ENCODE assay signal across 11 cellular contexts in the genomic region with DNA sequence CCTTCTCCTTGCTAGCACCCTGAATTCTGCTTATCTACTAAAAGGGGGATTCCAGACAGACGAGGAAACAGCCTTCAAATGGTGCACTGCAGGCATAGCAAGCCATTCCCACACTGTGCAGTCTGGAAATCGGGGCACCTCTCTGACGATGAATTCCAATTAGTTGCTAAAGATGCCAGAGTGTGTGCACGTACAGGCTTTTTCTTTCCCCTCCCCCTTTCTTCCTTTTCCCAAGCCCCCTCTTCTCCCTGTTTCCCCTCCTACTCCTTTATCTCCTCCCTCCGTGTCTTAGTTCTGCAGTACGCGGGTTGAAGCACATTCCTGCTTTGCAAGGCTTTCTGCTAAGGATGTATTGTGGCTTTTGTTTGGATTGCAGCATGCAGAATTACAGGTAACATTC. TPM values are rescaled to one million over a fixed set of nuclear protein-coding genes. Genes with fewer than 3 reads are reported as not detected.
A peak's percentile ranks its signal among the peaks of the same experiment; 100 is the strongest.
DNase-seq lines count a peak whose midpoint lies in the region; TF ChIP-seq lines count a peak whose summit lies in the region.
"Had no signal": no experiment of that assay in that cellular context is flagged by ENCODE, and none has a peak within 500 bp of the region (broad histone marks: within the 10 kb centered on the region; RNA-seq: fewer than 3 reads in every experiment).

GPR21 (plus strand) TSS at position 316 of the 400 bp plus-strand sequence. CDS start 900 bp downstream, outside the sequence.

- peaks cover 62% of the 10 kb centered on the region for H3K4me1 Mint-ChIP-seq in endothelial cell (ENCODE audit: unreplicated experiment)
- peaks cover 14% of the 10 kb centered on the region for H3K4me1 Mint-ChIP-seq in activated naive CD8-positive, alpha-beta T cell treated with anti-CD3 and anti-CD28 coated beads for 36 hours

- no peak within 1 kb of the TSS for H4K91ac ChIP-seq in mesenchymal stem cell (ENCODE audit: low read length)

- H3K9ac ChIP-seq in Loucy (ENCODE audit: low read depth, low read length, poor library complexity, severe bottlenecking) (peak within 1 kb of the TSS; percentile 45), mesenchymal stem cell (ENCODE audit: low read length) (no peak within 1 kb of the TSS)

- H3K9me3 ChIP-seq in Loucy (ENCODE audit: insufficient read depth, low read depth, low read length): no peaks in the 10 kb centered on the region
- no peaks in the 10 kb centered on the region for H3K9me3 ChIP-seq in mesenchymal stem cell (ENCODE audit: control insufficient read depth, low read length)
- no peaks in the 10 kb centered on the region for H3K9me3 ChIP-seq in A673 (ENCODE audit: low read depth, low read length, poor library complexity, severe bottlenecking)

- no peak within 1 kb of the TSS for H2BK15ac ChIP-seq in mesenchymal stem cell (ENCODE audit: low read depth, poor library complexity, severe bottlenecking)

- H3K4me1 ChIP-seq in Loucy (ENCODE audit: insufficient read depth, low read length, poor library complexity, severe bottlenecking) (peaks cover 65% of the 10 kb centered on the region), mesenchymal stem cell (ENCODE audit: control insufficient read depth, insufficient read depth, low read depth, low read length) (no peaks in the 10 kb centered on the region), A673 (ENCODE audit: insufficient read depth, low read length, poor library complexity, severe bottlenecking) (peaks cover 22% of the 10 kb centered on the region)

- DNase-seq in endothelial cell (ENCODE audit: low spot score) (peak; percentile 14), mesenchymal stem cell (no peak), superior temporal gyrus (ENCODE audit: extremely low spot score) (peak; percentile 54), AG20443 (ENCODE audit: low spot score) (no peak), A673 (ENCODE audit: low spot score) (no peak)
- no peak for DNase-seq in activated CD4-positive, CD25-positive, alpha-beta regulatory T cell treated with anti-CD3 and anti-CD28 coated beads, Interleukin-2, amount 50 U/mL, for 72 hours
- DNase-seq in activated naive CD8-positive, alpha-beta T cell treated with anti-CD3 and anti-CD28 coated beads for 36 hours: no peak
- DNase-seq: NCI-H2171 had no signal

- CTCF ChIA-PET in A673 (lab: Charles Lee): no interaction called here

- peak within 1 kb of the TSS; percentile 92 for H3K4me3 Mint-ChIP-seq in endothelial cell (ENCODE audit: unreplicated experiment)
- H3K4me3 Mint-ChIP-seq in activated naive CD8-positive, alpha-beta T cell treated with anti-CD3 and anti-CD28 coated beads for 36 hours: no peak within 1 kb of the TSS
- H3K4me3 Mint-ChIP-seq: activated naive CD8-positive, alpha-beta T cell had no signal

- 54% methylated on average over 7 of the region's 7 CpGs for WGBS in mesenchymal stem cell

- H3K27me3 ChIP-seq in Loucy (ENCODE audit: insufficient read depth, low read length, poor library complexity, severe bottlenecking): no peaks in the 10 kb centered on the region
- no peaks in the 10 kb centered on the region for H3K27me3 ChIP-seq in mesenchymal stem cell (ENCODE audit: control insufficient read depth in 1 of 2, insufficient read depth in 1 of 2, low read length in 2 of 2)
- H3K27me3 ChIP-seq in A673 (replicated peaks; ENCODE audit: insufficient read depth, low read depth, low read length, poor library complexity): no peaks in the 10 kb centered on the region

- H3K27ac ChIP-seq in mesenchymal stem cell (ENCODE audit: low read length, poor library complexity, severe bottlenecking) (no peak within 1 kb of the TSS), A673 (ENCODE audit: low read depth, low read length, poor library complexity, severe bottlenecking) (no peak within 1 kb of the TSS)
- H3K27ac ChIP-seq: C4-2B had no signal

- intact Hi-C loops in A673 (cut with micrococcal nuclease; ENCODE audit: unreplicated experiment): no loop called here

- H3K4me2 ChIP-seq in Loucy (ENCODE audit: low read depth, low read length, poor library complexity, severe bottlenecking): peak within 1 kb of the TSS; percentile 42
- H3K4me2 ChIP-seq in mesenchymal stem cell (ENCODE audit: low read length, poor library complexity, severe bottlenecking): no peak within 1 kb of the TSS

- H4K8ac ChIP-seq in mesenchymal stem cell (ENCODE audit: low read length): peak within 1 kb of the TSS; percentile 35

- H3K14ac ChIP-seq in mesenchymal stem cell (ENCODE audit: low read length in 2 of 2): peak within 1 kb of the TSS in 1 of 2 experiments; percentile 18

- H3K18ac ChIP-seq in mesenchymal stem cell (ENCODE audit: low read depth in 1 of 2, low read length in 2 of 2): peak within 1 kb of the TSS in 1 of 2 experiments; percentile 57

- POLR2A ChIA-PET in A673 (lab: Charles Lee; ENCODE audit: low non-redundant PET): interaction anchor here (0.6 kb wide), 1 partner anchor 1912 kb away, joined by 3 read pairs; no protein-coding TSS in a partner anchor

- H3K27ac Mint-ChIP-seq in endothelial cell (ENCODE audit: unreplicated experiment): peak within 1 kb of the TSS; percentile 94
- H3K27ac Mint-ChIP-seq in activated naive CD8-positive, alpha-beta T cell treated with anti-CD3 and anti-CD28 coated beads for 36 hours: no peak within 1 kb of the TSS
- H3K27ac Mint-ChIP-seq: activated naive CD8-positive, alpha-beta T cell had no signal

- peaks cover 9% of the 10 kb centered on the region for H3K27me3 Mint-ChIP-seq in endothelial cell (ENCODE audit: unreplicated experiment)
- H3K27me3 Mint-ChIP-seq in activated naive CD8-positive, alpha-beta T cell treated with anti-CD3 and anti-CD28 coated beads for 36 hours: no peaks in the 10 kb centered on the region
- H3K27me3 Mint-ChIP-seq: activated naive CD8-positive, alpha-beta T cell had no signal

- H2AFZ ChIP-seq in Loucy (ENCODE audit: low read length) (no peak within 1 kb of the TSS), mesenchymal stem cell (ENCODE audit: low read depth, low read length) (no peak within 1 kb of the TSS)

- no peaks in the 10 kb centered on the region for H3K9me3 Mint-ChIP-seq in endothelial cell (ENCODE audit: unreplicated experiment)
- no peaks in the 10 kb centered on the region for H3K9me3 Mint-ChIP-seq in activated naive CD8-positive, alpha-beta T cell treated with anti-CD3 and anti-CD28 coated beads for 36 hours

- H3K23ac ChIP-seq in mesenchymal stem cell (ENCODE audit: low read length in 2 of 2): peak within 1 kb of the TSS in 1 of 2 experiments; percentile 91

- no peak within 1 kb of the TSS for H2AK5ac ChIP-seq in mesenchymal stem cell (ENCODE audit: low read length, severe bottlenecking)

- BruUV-seq in A673 (replicated peaks; lab: Mats Ljungman, UMichigan): no TSS peak

- H3K36me3 ChIP-seq in Loucy (ENCODE audit: insufficient read depth, low read length): no peaks in the 10 kb centered on the region
- H3K36me3 ChIP-seq in mesenchymal stem cell (ENCODE audit: control insufficient read depth in 1 of 2, insufficient read depth in 2 of 2, low read depth in 1 of 2, low read length in 2 of 2): peaks cover 14 to 46% of the 10 kb centered on the region in 2 experiments
- H3K36me3 ChIP-seq in A673 (ENCODE audit: insufficient read depth, low read length, poor library complexity, severe bottlenecking): peaks cover 3% of the 10 kb centered on the region

- no peak within 1 kb of the TSS for H2BK12ac ChIP-seq in mesenchymal stem cell (ENCODE audit: low read length in 2 of 2)

- H3K9me2 ChIP-seq in Loucy (replicated peaks; ENCODE audit: low read depth, low read length): no peaks in the 10 kb centered on the region

- peaks cover 9% of the 10 kb centered on the region for H3K36me3 Mint-ChIP-seq in endothelial cell (ENCODE audit: low read depth, unreplicated experiment)
- H3K36me3 Mint-ChIP-seq in activated naive CD8-positive, alpha-beta T cell treated with anti-CD3 and anti-CD28 coated beads for 36 hours: peaks cover 1% of the 10 kb centered on the region

- no peaks in the 10 kb centered on the region for H4K20me1 ChIP-seq in Loucy (ENCODE audit: insufficient read depth, low read length, poor library complexity, severe bottlenecking)

- peaks cover 22% of the 10 kb centered on the region for H3K79me1 ChIP-seq in mesenchymal stem cell (replicated peaks; ENCODE audit: low read length, poor library complexity, severe bottlenecking)

- no peak within 1 kb of the TSS for H3K4ac ChIP-seq in mesenchymal stem cell (ENCODE audit: low read depth in 1 of 2, low read length in 2 of 2)

- no peaks in the 10 kb centered on the region for H3K79me2 ChIP-seq in Loucy (ENCODE audit: insufficient read depth, low read length)

- H3F3A ChIP-seq in Loucy (ENCODE audit: low read depth): peaks cover 2% of the 10 kb centered on the region; the same call in 1 of the 2 replicates

- no peak for TF ChIP-seq CTCF in Loucy (conservative IDR thresholded peaks at IDR 0.05; ENCODE audit: low read length)
- no peak for TF ChIP-seq CTCF in endothelial cell (IDR thresholded peaks at IDR 0.05; ENCODE audit: unreplicated experiment)
- TF ChIP-seq CTCF in A673 (conservative IDR thresholded peaks at IDR 0.05; ENCODE audit: low read depth, low read length): no peak

- H2BK120ac ChIP-seq in mesenchymal stem cell (ENCODE audit: low read depth, low read length): no peak within 1 kb of the TSS

- no peak within 1 kb of the TSS for H2BK5ac ChIP-seq in mesenchymal stem cell (ENCODE audit: low read depth, low read length, poor library complexity, severe bottlenecking)

- peak within 1 kb of the TSS; percentile 2 for H3K4me3 ChIP-seq in Loucy (ENCODE audit: low read length, poor library complexity, severe bottlenecking)
- H3K4me3 ChIP-seq in mesenchymal stem cell (ENCODE audit: insufficient read depth in 1 of 2, low read depth in 1 of 2, low read length in 2 of 2): no peak within 1 kb of the TSS
- H3K4me3 ChIP-seq in A673 (ENCODE audit: low read depth, low read length, poor library complexity, severe bottlenecking): no peak within 1 kb of the TSS

RNA-seq across cellular contexts. Expression of gene GPR21, which starts in this region (rescaled TPM):
- total RNA-seq in endothelial cell (ENCODE audit: unreplicated experiment): 1.8 TPM
- polyA plus RNA-seq in mesenchymal stem cell (2013, experiment 1 of 2): not detected
- polyA plus RNA-seq in mesenchymal stem cell (2013, experiment 2 of 2): not detected
- under 1 TPM in 1 of 2 experiments, not detected in 1; 0.42 TPM for total RNA-seq in activated naive CD8-positive, alpha-beta T cell treated with anti-CD3 and anti-CD28 coated beads for 36 hours
- 0.31 TPM in 1 of 2 replicates, not detected in the other for total RNA-seq in A673 (2021)

Comparison
In these comparisons a context has a peak if more than half of its experiments do, and no peak if none do; other contexts are left out.
1. DNase-seq: peak in endothelial cell (single experiment) and superior temporal gyrus (single experiment); none in mesenchymal stem cell (single experiment), AG20443 (single experiment), activated CD4-positive, CD25-positive, alpha-beta regulatory T cell treated with anti-CD3 and anti-CD28 coated beads, Interleukin-2, amount 50 U/mL, for 72 hours (single experiment), activated naive CD8-positive, alpha-beta T cell treated with anti-CD3 and anti-CD28 coated beads for 36 hours (single experiment) and A673 (single experiment).